In the genomic region with DNA sequence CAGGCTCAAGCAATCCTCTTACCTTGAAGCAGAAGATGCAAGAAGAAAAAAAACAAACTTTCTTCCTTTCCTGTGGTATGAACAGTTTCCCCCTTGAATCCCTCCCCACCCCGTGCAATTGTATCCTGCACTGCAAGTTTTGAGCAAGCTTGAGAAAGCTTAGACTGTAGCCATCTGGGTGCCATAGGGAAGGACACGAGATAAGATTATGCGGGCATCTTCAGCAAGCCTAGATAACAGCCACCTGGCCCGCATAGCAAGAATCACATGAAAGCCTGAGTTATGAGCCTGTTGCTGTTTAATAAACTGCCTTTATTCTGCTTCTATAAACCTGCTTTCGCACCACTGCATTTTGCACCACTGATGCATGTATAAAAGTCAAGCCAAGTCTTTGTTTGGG, we compare ENCODE assay signal across 6 cellular contexts.
"Had no signal": no experiment of that assay in that cellular context is flagged by ENCODE, and none has a peak within 500 bp of the region (broad histone marks: within the 10 kb centered on the region; RNA-seq: fewer than 3 reads in every experiment).

No MANE protein-coding gene starts in this region.

- H2AFZ ChIP-seq: GM23248 had no signal

- H3K4me1 ChIP-seq: HAP-1 had no signal

- H3K27ac ChIP-seq: GM23248 had no signal

- H3K9ac ChIP-seq: GM23248 had no signal

- H3K36me3 ChIP-seq: HAP-1 had no signal

- DNase-seq: GOT3, H7, KG1 had no signal

- H3K4me3 ChIP-seq: GM23248, HAP-1, K562 had no signal
